8 cellular contexts compared by ENCODE assay signal in genomic region chr1:226882187-226882586, GRCh38. TPM values are rescaled to one million over a fixed set of nuclear protein-coding genes. Genes with fewer than 3 reads are reported as not detected.
DNase-seq lines count a peak whose midpoint lies in the region; ATAC-seq and TF ChIP-seq lines count a peak whose summit lies in the region.

No MANE protein-coding gene starts in this region.

- peak; percentile 13 for DNase-seq in DMS79 treated with DMSO at 0.1 percent for 48 hours (lab: John Stamatoyannopoulos, UW)
- DNase-seq in DMS79 (lab: John Stamatoyannopoulos, UW) = no peak
- DNase-seq in effector memory CD4-positive, alpha-beta T cell = no peak
- DNase-seq in neuronal stem cell (ENCODE audit: low spot score) = no peak
- no peak for DNase-seq in GM10248 (ENCODE audit: extremely low spot score)

- H3K23ac ChIP-seq in neuronal stem cell (ENCODE audit: low read depth, low read length, poor library complexity) = no peak overlapping the region

- no peak overlapping the region for H3K14ac ChIP-seq in neuronal stem cell (ENCODE audit: low read length)

- no peaks in the 10 kb centered on the region for H4K20me1 ChIP-seq in Loucy (ENCODE audit: insufficient read depth, low read length, poor library complexity, severe bottlenecking)

- TF ChIP-seq CTCF in Loucy (conservative IDR thresholded peaks at IDR 0.05; ENCODE audit: low read length) (no peak), GM10248 (IDR thresholded peaks at IDR 0.05; ENCODE audit: control extremely low read depth, extremely low read depth, low read depth, missing control alignments) (no peak)

- H4K91ac ChIP-seq in neuronal stem cell (ENCODE audit: low read depth, low read length, poor library complexity) = no peak overlapping the region

- H2BK15ac ChIP-seq in neuronal stem cell (ENCODE audit: low read length) = no peak overlapping the region

- no peaks in the 10 kb centered on the region for H3F3A ChIP-seq in Loucy (ENCODE audit: low read depth)

- no CpG with 5 or more reads among the region's 5 CpGs for WGBS in neuronal stem cell (ENCODE audit: extremely low coverage in 2 of 2, insufficient read length in 2 of 2, insufficient replicate concordance in 1 of 2), 2 donors

- no peak overlapping the region for H2BK120ac ChIP-seq in neuronal stem cell (ENCODE audit: low read depth, low read length)

- no peak overlapping the region for H2BK12ac ChIP-seq in neuronal stem cell (ENCODE audit: low read length)

- H3K27ac ChIP-seq in effector memory CD4-positive, alpha-beta T cell (ENCODE audit: insufficient read depth, low read length, poor library complexity, severe bottlenecking) = peak overlapping the region; percentile 36
- H3K27ac ChIP-seq in skin epidermis (peak overlapping the region in 14 of 21 experiments; percentile 23 to 89 (median 66)), neuronal stem cell (replicated peaks; ENCODE audit: low read length) (no peak overlapping the region)

- no peak for ATAC-seq in GM21515 (IDR thresholded peaks at IDR 0.05; ENCODE audit: unreplicated experiment)

- peak overlapping the region; percentile 54 for H3K9ac ChIP-seq in Loucy (ENCODE audit: low read depth, low read length, poor library complexity, severe bottlenecking)
- H3K9ac ChIP-seq in neuronal stem cell (ENCODE audit: low read depth, low read length, poor library complexity) = no peak overlapping the region

- no peaks in the 10 kb centered on the region for H3K9me2 ChIP-seq in Loucy (replicated peaks; ENCODE audit: low read depth, low read length)

- H2BK5ac ChIP-seq in neuronal stem cell (ENCODE audit: low read length) = no peak overlapping the region

- H3K79me2 ChIP-seq in Loucy (ENCODE audit: insufficient read depth, low read length) = no peaks in the 10 kb centered on the region

- no peak overlapping the region for H3K4me3 ChIP-seq in Loucy (ENCODE audit: low read length, poor library complexity, severe bottlenecking)
- H3K4me3 ChIP-seq in effector memory CD4-positive, alpha-beta T cell (ENCODE audit: insufficient read depth, low read depth, low read length, poor library complexity, severe bottlenecking) = peak overlapping the region; percentile 30
- H3K4me3 ChIP-seq in skin epidermis = peak overlapping the region in 1 of 7 experiments; percentile 23
- no peak overlapping the region for H3K4me3 ChIP-seq in neuronal stem cell (ENCODE audit: low read length in 2 of 2)

- H3K18ac ChIP-seq in neuronal stem cell (ENCODE audit: low read length) = no peak overlapping the region

- no peaks in the 10 kb centered on the region for H3K9me3 ChIP-seq in Loucy (ENCODE audit: insufficient read depth, low read depth, low read length)
- no peaks in the 10 kb centered on the region for H3K9me3 ChIP-seq in effector memory CD4-positive, alpha-beta T cell (ENCODE audit: control insufficient read depth, low read length)
- no peaks in the 10 kb centered on the region for H3K9me3 ChIP-seq in neuronal stem cell (replicated peaks in 1 of 2; ENCODE audit: control insufficient read depth in 2 of 2, insufficient read depth in 1 of 2, low read depth in 1 of 2, low read length in 2 of 2)

- H3K4me1 ChIP-seq in Loucy (ENCODE audit: insufficient read depth, low read length, poor library complexity, severe bottlenecking) (peaks cover 55% of the 10 kb centered on the region), neuronal stem cell (ENCODE audit: control insufficient read depth in 2 of 2, insufficient read depth in 1 of 2, low read depth in 1 of 2, low read length in 2 of 2) (no peaks in the 10 kb centered on the region)
- H3K4me1 ChIP-seq in effector memory CD4-positive, alpha-beta T cell (ENCODE audit: control insufficient read depth, insufficient read depth, low read length, poor library complexity, severe bottlenecking) = peaks cover 19% of the 10 kb centered on the region

- peaks cover 2% of the 10 kb centered on the region for H3K79me1 ChIP-seq in neuronal stem cell (ENCODE audit: low read depth, low read length)

- H3K36me3 ChIP-seq in Loucy (ENCODE audit: insufficient read depth, low read length) (no peaks in the 10 kb centered on the region), neuronal stem cell (replicated peaks in 1 of 2; ENCODE audit: control insufficient read depth in 2 of 2, insufficient read depth in 2 of 2, low read length in 2 of 2) (peaks cover 19 to 51% of the 10 kb centered on the region in 2 donors)
- H3K36me3 ChIP-seq in effector memory CD4-positive, alpha-beta T cell (ENCODE audit: control insufficient read depth, insufficient read depth, low read length) = no peaks in the 10 kb centered on the region

- POLR2A ChIA-PET in GM10248 (lab: Yijun Ruan, JAX) = no interaction called here

- H3K27me3 ChIP-seq in Loucy (ENCODE audit: insufficient read depth, low read length, poor library complexity, severe bottlenecking) (no peaks in the 10 kb centered on the region), neuronal stem cell (ENCODE audit: control insufficient read depth in 3 of 3, insufficient read depth in 3 of 3, low read depth in 1 of 3, low read length in 3 of 3) (no peaks in the 10 kb centered on the region)
- no peaks in the 10 kb centered on the region for H3K27me3 ChIP-seq in effector memory CD4-positive, alpha-beta T cell (replicated peaks; ENCODE audit: control insufficient read depth, insufficient read depth, low read length, poor library complexity, severe bottlenecking)

- H3K4me2 ChIP-seq in Loucy (ENCODE audit: low read depth, low read length, poor library complexity, severe bottlenecking) (peak overlapping the region; percentile 59), neuronal stem cell (ENCODE audit: insufficient read depth, low read length, poor library complexity, severe bottlenecking) (no peak overlapping the region)

- H3K4ac ChIP-seq in neuronal stem cell (ENCODE audit: low read length) = no peak overlapping the region

- H2AFZ ChIP-seq in Loucy (ENCODE audit: low read length) (peak overlapping the region; percentile 75; the same call in 1 of the 2 replicates), neuronal stem cell (ENCODE audit: low read length) (no peak overlapping the region)

- CTCF ChIA-PET in GM10248 (lab: Yijun Ruan, JAX) = interaction anchor here (0.9 to 1.7 kb wide), 9 partner anchors 9 to 333 kb away, joined by 3 to 8 read pairs (median 4); partner anchors contain the start of gene PSEN2

- no peak overlapping the region for H2AK5ac ChIP-seq in neuronal stem cell (ENCODE audit: low read depth, low read length)

- H4K8ac ChIP-seq in neuronal stem cell (ENCODE audit: low read depth, low read length) = no peak overlapping the region

RNA-seq across cellular contexts. Expression of gene PSEN2, which starts 11.8 kb away (rescaled TPM):
- polyA plus RNA-seq in neuronal stem cell (2013, experiment 1 of 2) = 12.8 TPM
- 13.1 TPM for polyA plus RNA-seq in neuronal stem cell (2013, experiment 2 of 2)

RNA-seq across cellular contexts. Expression of gene COQ8A, which starts 57.9 kb away (rescaled TPM):
- 9.2 TPM for polyA plus RNA-seq in neuronal stem cell (2013, experiment 1 of 2)
- 8.8 TPM for polyA plus RNA-seq in neuronal stem cell (2013, experiment 2 of 2)
